ENCODE assay signal across 12 cellular contexts in the genomic region with DNA sequence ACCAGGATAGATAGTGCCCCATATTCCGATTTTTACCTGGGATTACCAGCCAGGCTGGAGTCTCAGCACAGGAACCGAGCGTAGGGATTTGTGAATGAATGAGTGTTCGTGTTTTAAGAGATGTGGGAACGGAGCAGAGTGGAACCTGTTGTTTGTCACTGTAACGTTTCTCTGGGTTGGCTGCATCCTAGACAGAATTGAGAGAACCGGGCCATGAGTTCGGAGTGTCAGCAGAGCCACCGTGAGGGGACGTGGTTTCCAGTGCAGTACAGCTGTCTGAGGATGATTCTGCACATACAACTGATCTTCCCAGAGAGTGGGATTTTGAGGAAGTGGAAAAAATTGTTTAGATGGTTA. TPM values are rescaled to one million over a fixed set of nuclear protein-coding genes. Genes with fewer than 3 reads are reported as not detected.
DNase-seq lines count a peak whose midpoint lies in the region; ATAC-seq and TF ChIP-seq lines count a peak whose summit lies in the region.
"Had no signal": no experiment of that assay in that cellular context is flagged by ENCODE, and none has a peak within 500 bp of the region (broad histone marks: within the 10 kb centered on the region; RNA-seq: fewer than 3 reads in every experiment).

No MANE protein-coding gene starts in this region.

- no peak overlapping the region for H3K27ac ChIP-seq in duodenal mucosa (ENCODE audit: low read depth, low read length)

- ATAC-seq in stimulated activated naive CD8-positive, alpha-beta T cell treated with anti-CD3 and anti-CD28 coated beads, Interleukin-15, Interleukin-2, amounts not matched to agents 100 U/mL and 50 U/mL, for 24 hours = no peak

- no peaks in the 10 kb centered on the region for H3K9me3 ChIP-seq in duodenal mucosa (ENCODE audit: control insufficient read depth in 1 of 2, low read length in 2 of 2)
- H3K9me3 ChIP-seq: MG63 had no signal

- H3K36me3 Mint-ChIP-seq in stimulated activated naive CD8-positive, alpha-beta T cell treated with anti-CD3 and anti-CD28 coated beads, Interleukin-15, Interleukin-2, amounts not matched to agents 100 ng/mL and 50 ng/mL, for 24 hours (ENCODE audit: low read depth) = no peaks in the 10 kb centered on the region
- H3K36me3 Mint-ChIP-seq in nephron (ENCODE audit: low read depth) = no peaks in the 10 kb centered on the region

- H3K4me3 ChIP-seq in duodenal mucosa (ENCODE audit: low read depth in 1 of 2, low read length in 2 of 2) = peak overlapping the region; percentile 54 to 57

- H3K9ac ChIP-seq in duodenal mucosa (ENCODE audit: low read depth in 1 of 2, low read length in 2 of 2) = no peak overlapping the region

- TF ChIP-seq CTCF in nephron (IDR thresholded peaks at IDR 0.05; ENCODE audit: unreplicated experiment in 3 of 3) = no peak

- H3K9me3 Mint-ChIP-seq in stimulated activated naive CD8-positive, alpha-beta T cell treated with anti-CD3 and anti-CD28 coated beads, Interleukin-15, Interleukin-2, amounts not matched to agents 100 ng/mL and 50 ng/mL, for 24 hours = no peaks in the 10 kb centered on the region
- no peaks in the 10 kb centered on the region for H3K9me3 Mint-ChIP-seq in nephron

- peaks cover 13% of the 10 kb centered on the region for H3K4me1 Mint-ChIP-seq in stimulated activated naive CD8-positive, alpha-beta T cell treated with anti-CD3 and anti-CD28 coated beads, Interleukin-15, Interleukin-2, amounts not matched to agents 100 ng/mL and 50 ng/mL, for 24 hours (ENCODE audit: low read depth)
- peaks cover 5% of the 10 kb centered on the region for H3K4me1 Mint-ChIP-seq in nephron

- H3K27ac Mint-ChIP-seq in stimulated activated naive CD8-positive, alpha-beta T cell treated with anti-CD3 and anti-CD28 coated beads, Interleukin-15, Interleukin-2, amounts not matched to agents 100 ng/mL and 50 ng/mL, for 24 hours = no peak overlapping the region
- no peak overlapping the region for H3K27ac Mint-ChIP-seq in nephron

- peaks cover 65% of the 10 kb centered on the region for H3K27me3 Mint-ChIP-seq in stimulated activated naive CD8-positive, alpha-beta T cell treated with anti-CD3 and anti-CD28 coated beads, Interleukin-15, Interleukin-2, amounts not matched to agents 100 ng/mL and 50 ng/mL, for 24 hours
- peaks cover 66% of the 10 kb centered on the region for H3K27me3 Mint-ChIP-seq in nephron (ENCODE audit: low read depth)

- H3K4me1 ChIP-seq in duodenal mucosa (ENCODE audit: control insufficient read depth in 1 of 2, insufficient read depth in 2 of 2, low read length in 2 of 2) = peaks cover 7% of the 10 kb centered on the region in 2 donors

- H3K36me3 ChIP-seq in duodenal mucosa (ENCODE audit: control insufficient read depth in 1 of 2, insufficient read depth in 2 of 2, low read length in 2 of 2) = no peaks in the 10 kb centered on the region
- H3K36me3 ChIP-seq: MG63 had no signal

- H3K4me3 Mint-ChIP-seq in stimulated activated naive CD8-positive, alpha-beta T cell treated with anti-CD3 and anti-CD28 coated beads, Interleukin-15, Interleukin-2, amounts not matched to agents 100 ng/mL and 50 ng/mL, for 24 hours = peak overlapping the region; percentile 72
- H3K4me3 Mint-ChIP-seq in nephron = peak overlapping the region; percentile 63 to 79 (median 74)

- H3K27me3 ChIP-seq in duodenal mucosa (ENCODE audit: control insufficient read depth in 1 of 2, insufficient read depth in 2 of 2, low read length in 2 of 2) = peaks cover 37 to 45% of the 10 kb centered on the region in 2 donors

- DNase-seq in stimulated activated naive CD8-positive, alpha-beta T cell treated with anti-CD3 and anti-CD28 coated beads, Interleukin-15, Interleukin-2, amounts not matched to agents 100 U/mL and 50 U/mL, for 24 hours = no peak
- DNase-seq in H4 (ENCODE audit: low spot score) (no peak), EL (no peak), NAMALWA (ENCODE audit: low spot score) (no peak)
- no peak for DNase-seq in effector CD4-positive, alpha-beta T cell
- DNase-seq: DMS 273 treated with DMSO at 0.1 percent for 48 hours; MG63; stimulated activated CD4-positive, alpha-beta T cell treated with anti-CD3 and anti-CD28 coated beads, Interleukin-2, amount 100 ng/mL, for 24 hours had no signal

RNA-seq across cellular contexts. Expression of a gene that starts 1.2 kb away (rescaled TPM):
- total RNA-seq in H4 (2014; rRNA removed; shearing (Covaris generic)) = 0.19 TPM in 1 of 2 replicates, not detected in the other
- total RNA-seq: RPMI7951 had no signal
